In genomic region chr5:83473344-83474169, GRCh38 we compare ENCODE assay signal across 8 cellular contexts. TPM values are rescaled to one million over a fixed set of nuclear protein-coding genes. Genes with fewer than 3 reads are reported as not detected.
DNase-seq lines count a peak whose midpoint lies in the region; TF ChIP-seq lines count a peak whose summit lies in the region.

No MANE protein-coding gene starts in this region.

- no peak overlapping the region for H3K4ac ChIP-seq in trophoblast cell (ENCODE audit: low read depth, low read length)

- H3K9ac ChIP-seq in GM23248 (peak overlapping the region; percentile 86), trophoblast cell (ENCODE audit: low read length) (no peak overlapping the region)

- DNase-seq in GM04504 (ENCODE audit: low read depth): peak; percentile 94
- peak; percentile 97 for DNase-seq in GM23248
- DNase-seq in Jurkat, Clone E6-1 (ENCODE audit: low read depth, low spot score): peak; percentile 61
- peak; percentile 71 to 78 for DNase-seq in SHP77 (lab: John Stamatoyannopoulos, UW)
- peak; percentile 93 to 99 for DNase-seq in ascending aorta (ENCODE audit: low spot score in 2 of 2)
- peak; percentile 97 for DNase-seq in right atrium auricular region (ENCODE audit: low spot score)
- DNase-seq in trophoblast cell: peak; percentile 93 to 94
- DNase-seq in NK-92 treated with Interleukin-12 subunit alpha and Interleukin-12 subunit beta, amount 100 ng/mL, for 24 hours (lab: John Stamatoyannopoulos, UW): no peak

- H2BK120ac ChIP-seq in trophoblast cell (ENCODE audit: insufficient read depth, low read length, poor library complexity): no peak overlapping the region

- intact Hi-C loops in ascending aorta (cut with DNase I): loop anchor here (1.0 to 10.0 kb wide), 9 partner anchors 39 to 1719 kb away; partner anchors contain the start of genes SSBP2, TMEM167A and XRCC4

- no peak overlapping the region for H3K18ac ChIP-seq in trophoblast cell (ENCODE audit: low read length)

- H2AK5ac ChIP-seq in trophoblast cell (ENCODE audit: low read length): no peak overlapping the region

- no peak overlapping the region for H3K23ac ChIP-seq in trophoblast cell (ENCODE audit: low read length)

- H4K12ac ChIP-seq in trophoblast cell (ENCODE audit: low read depth, low read length): no peak overlapping the region

- H3K9me3 ChIP-seq in GM23248 (ENCODE audit: low read depth): no peaks in the 10 kb centered on the region
- no peaks in the 10 kb centered on the region for H3K9me3 ChIP-seq in ascending aorta
- H3K9me3 ChIP-seq in right atrium auricular region: no peaks in the 10 kb centered on the region
- no peaks in the 10 kb centered on the region for H3K9me3 ChIP-seq in trophoblast cell (ENCODE audit: insufficient read depth, low read depth, low read length)

- H2AFZ ChIP-seq in GM23248: peak overlapping the region; percentile 74
- H2AFZ ChIP-seq in trophoblast cell (ENCODE audit: insufficient read depth, low read length, poor library complexity): peak overlapping the region; percentile 14

- H3K27me3 ChIP-seq in GM23248 (replicated peaks; ENCODE audit: insufficient read depth) (no peaks in the 10 kb centered on the region; the same call in 1 of the 2 replicates), ascending aorta (no peaks in the 10 kb centered on the region), right atrium auricular region (peaks cover 7 to 14% of the 10 kb centered on the region in 2 donors), trophoblast cell (ENCODE audit: insufficient read depth, low read length) (peaks cover 3% of the 10 kb centered on the region)

- H3K27ac ChIP-seq in GM23248: peak overlapping the region; percentile 93
- H3K27ac ChIP-seq in ascending aorta: peak overlapping the region; percentile 93
- H3K27ac ChIP-seq in right atrium auricular region: peak overlapping the region; percentile 74 to 86
- peak overlapping the region; percentile 31 for H3K27ac ChIP-seq in trophoblast cell (ENCODE audit: low read depth, low read length)

- 1 to 2% methylated on average over 42 of the region's 42 CpGs for WGBS in GM23248 (ENCODE audit: low coverage in 1 of 2, low lambda C conversion rate in 2 of 2, missing lambda C conversion rate in 2 of 2), 2 experiments
- no CpG with 5 or more reads among the region's 42 CpGs for WGBS in trophoblast cell (ENCODE audit: extremely low coverage, insufficient coverage, insufficient read length)

- in situ Hi-C loops in GM23248 (cut with MboI): loop anchor here (25.0 kb wide), 1 partner anchor 836 kb away; no protein-coding TSS in a partner anchor

- H3K79me1 ChIP-seq in trophoblast cell (ENCODE audit: low read length): peaks cover 2% of the 10 kb centered on the region

- H3F3A ChIP-seq in GM23248 (ENCODE audit: insufficient read depth): peaks cover 27% of the 10 kb centered on the region

- no peak overlapping the region for H2BK5ac ChIP-seq in trophoblast cell (ENCODE audit: low read depth, low read length, poor library complexity)

- H3K14ac ChIP-seq in trophoblast cell (ENCODE audit: low read length): no peak overlapping the region

- peaks cover 39% of the 10 kb centered on the region for H3K79me2 ChIP-seq in GM23248 (ENCODE audit: insufficient read depth)
- peaks cover 2% of the 10 kb centered on the region for H3K79me2 ChIP-seq in trophoblast cell (ENCODE audit: control insufficient read depth, insufficient read depth, low read length, poor library complexity)

- peak overlapping the region; percentile 12 for H4K8ac ChIP-seq in trophoblast cell (ENCODE audit: low read depth, low read length)

- no peak overlapping the region for H2BK12ac ChIP-seq in trophoblast cell (ENCODE audit: low read length)

- TF ChIP-seq CTCF in ascending aorta (IDR thresholded peaks at IDR 0.05): peak; percentile 85 to 91 (median 91)
- peak; percentile 83 to 84 for TF ChIP-seq CTCF in right atrium auricular region (IDR thresholded peaks at IDR 0.05)

- H3K4me3 ChIP-seq in GM23248 (peak overlapping the region; percentile 90), ascending aorta (peak overlapping the region; percentile 70 to 78), right atrium auricular region (peak overlapping the region; percentile 48 to 56), trophoblast cell (ENCODE audit: low read depth, low read length) (peak overlapping the region; percentile 67)
- peak overlapping the region; percentile 55 for H3K4me3 ChIP-seq in Jurkat, Clone E6-1 (ENCODE audit: low read length)

- no peaks in the 10 kb centered on the region for H4K20me1 ChIP-seq in GM23248 (ENCODE audit: insufficient read depth)

- no peaks in the 10 kb centered on the region for H3K9me2 ChIP-seq in GM23248 (ENCODE audit: insufficient read depth)

- H3K36me3 ChIP-seq in GM23248 (ENCODE audit: low read depth) (peaks cover 3% of the 10 kb centered on the region; the same call in 1 of the 2 replicates), ascending aorta (no peaks in the 10 kb centered on the region), right atrium auricular region (no peaks in the 10 kb centered on the region), trophoblast cell (ENCODE audit: control insufficient read depth in 1 of 2, insufficient read depth in 2 of 2, low read length in 2 of 2) (no peaks in the 10 kb centered on the region)

- no peak overlapping the region for H4K91ac ChIP-seq in trophoblast cell (ENCODE audit: low read depth, low read length)

- H3K4me1 ChIP-seq in GM23248 (ENCODE audit: insufficient read depth) (peaks cover 24% of the 10 kb centered on the region), ascending aorta (peaks cover 0 to 18% of the 10 kb centered on the region in 2 donors), right atrium auricular region (peaks cover 0 to 44% of the 10 kb centered on the region in 2 donors), trophoblast cell (ENCODE audit: control insufficient read depth in 1 of 2, insufficient read depth in 2 of 2, low read length in 2 of 2) (peaks cover 11 to 13% of the 10 kb centered on the region in 2 experiments)

- H3K4me2 ChIP-seq in GM23248 (ENCODE audit: unreplicated experiment) (peak overlapping the region; percentile 94), trophoblast cell (ENCODE audit: low read length) (peak overlapping the region; percentile 89)

RNA-seq across cellular contexts. Expression of gene VCAN, which starts 2.0 kb away (rescaled TPM):
- 241 and 327 TPM in 2 replicates for total RNA-seq in GM23248 (2014; rRNA removed; shearing (Covaris generic))
- 98.5 and 98.9 TPM in 2 replicates for polyA plus RNA-seq in GM23248 (2016; fragmentation: Nextera tagmentation; extraction: Ambion mirVana)
- polyA plus RNA-seq in Jurkat, Clone E6-1 (2012; ENCODE audit: insufficient read depth, insufficient read length): 1.6 TPM
- total RNA-seq in ascending aorta (333 TPM), right atrium auricular region (100 to 1,000 TPM in 1 of 2 donors, 10 to 100 TPM in 1; 72.0 to 139 TPM)
- 6.8 and 8.0 TPM in 2 replicates for polyA plus RNA-seq in trophoblast cell (2013)

Comparison
In these comparisons a context has a peak if more than half of its experiments do, and no peak if none do; other contexts are left out.
1. H3K27ac ChIP-seq: peak in every context shown above with its lines; median percentile 93 in GM23248; 93 in ascending aorta; 80 in right atrium auricular region; 31 in trophoblast cell.